Comparison of ENCODE assay signal across 14 cellular contexts in genomic region chrX:149526318-149527033, GRCh38. TPM values are rescaled to one million over a fixed set of nuclear protein-coding genes. Genes with fewer than 3 reads are reported as not detected.
A peak's percentile ranks its signal among the peaks of the same experiment; 100 is the strongest.
DNase-seq lines count a peak whose midpoint lies in the region; ATAC-seq and TF ChIP-seq lines count a peak whose summit lies in the region.
"Not testable (repeated sequence)": the region's sequence is repeated elsewhere in the genome, so short reads cannot be mapped to it uniquely, and the experiment has no call there.
"Had no signal": no experiment of that assay in that cellular context is flagged by ENCODE, and none has a peak within 500 bp of the region (broad histone marks: within the 10 kb centered on the region; RNA-seq: fewer than 3 reads in every experiment).

No MANE protein-coding gene starts in this region.

- peak overlapping the region in 3 of 11 experiments; percentile 42 to 56 (median 48); a peak in 4 of 22 replicates for H3K9ac ChIP-seq in BLaER1 treated with 17β-estradiol and CSF1 and Interleukin-3, amounts not matched to agents 10 nM and 100 nM

- DNase-seq in activated T-helper 1 cell treated with anti-CD3 and anti-CD28 coated beads, Interleukin-12 subunit alpha, Interleukin-12 subunit beta, Interleukin-2, Interleukin-4 antibody, amounts not matched to agents 30 ng/mL and 10 ng/mL and 1 ng/mL, durations not matched to agents 14 hours and 24 hours and 36 hours (ENCODE audit: low spot score); heart right ventricle; naive thymus-derived CD8-positive, alpha-beta T cell; stimulated activated naive B cell treated with anti-CD40 and anti-IgM and Interleukin-4, amounts not matched to agents 10 μg/mL and 1 μg/mL and 100 μg/mL, for 72 hours: not testable (repeated sequence)
- DNase-seq in body of pancreas = peak in 3 of 4 donors; percentile 14 to 37 (median 35)

- not testable (repeated sequence) for TF ChIP-seq CTCF in HEK293 (tag by site-specific recombination; IDR thresholded peaks at IDR 0.05); body of pancreas (IDR thresholded peaks at IDR 0.05); heart right ventricle (IDR thresholded peaks at IDR 0.05)

- H3K27me3 ChIP-seq in BLaER1 treated with 17β-estradiol and CSF1 and Interleukin-3, amounts not matched to agents 10 nM and 100 nM; body of pancreas; heart right ventricle: not testable (repeated sequence)

- H3K27ac Mint-ChIP-seq in T-helper 1 cell treated with Interleukin-12 subunit alpha and Interleukin-12 subunit beta and Interleukin-4 antibody, amounts not matched to agents 30 μg/mL and 1 μg/mL, for 36 hours = peak overlapping the region; percentile 87
- H3K27ac Mint-ChIP-seq in activated T-helper 1 cell treated with anti-CD3 and anti-CD28 coated beads, Interleukin-12 subunit alpha, Interleukin-12 subunit beta, Interleukin-2, Interleukin-4 antibody, amounts not matched to agents 30 ng/mL and 10 ng/mL and 1 ng/mL, durations not matched to agents 14 hours and 24 hours and 36 hours = peak overlapping the region; percentile 89
- H3K27ac Mint-ChIP-seq in naive thymus-derived CD8-positive, alpha-beta T cell = peak overlapping the region; percentile 61 to 96 (median 93)
- H3K27ac Mint-ChIP-seq in stimulated activated naive B cell treated with anti-CD40 and anti-IgM and Interleukin-4, amounts not matched to agents 10 μg/mL and 1 μg/mL and 100 μg/mL, for 72 hours = peak overlapping the region; percentile 80

- peak overlapping the region; percentile 56 to 82 (median 69); a peak in 21 of 22 replicates for H3K27ac ChIP-seq in BLaER1 treated with 17β-estradiol and CSF1 and Interleukin-3, amounts not matched to agents 10 nM and 100 nM
- not testable (repeated sequence) for H3K27ac ChIP-seq in HEK293 (ENCODE audit: extremely low read depth, low read depth, low read length)
- H3K27ac ChIP-seq in body of pancreas (peak overlapping the region in 2 of 4 donors; percentile 7 to 8), heart right ventricle (peak overlapping the region in 9 of 10 donors; percentile 15 to 71 (median 67))

- peak overlapping the region in 9 of 11 experiments; percentile 26 to 68 (median 41); a peak in 16 of 22 replicates for H3K4me2 ChIP-seq in BLaER1 treated with 17β-estradiol and CSF1 and Interleukin-3, amounts not matched to agents 10 nM and 100 nM

- POLR2A ChIA-PET in HEK293 (lab: Yijun Ruan, JAX) = not testable (repeated sequence)
- POLR2A ChIA-PET in naive thymus-derived CD8-positive, alpha-beta T cell (lab: Charles Lee) = interaction anchor here (1.3 to 2.6 kb wide), 2 partner anchors 13 to 22 kb away, joined by 6 to 23 read pairs; partner anchors contain the start of genes EOLA1 and IDS

- peaks cover 16% of the 10 kb centered on the region for H3K4me1 Mint-ChIP-seq in T-helper 1 cell treated with Interleukin-12 subunit alpha and Interleukin-12 subunit beta and Interleukin-4 antibody, amounts not matched to agents 30 μg/mL and 1 μg/mL, for 36 hours (ENCODE audit: low read depth)
- peaks cover 23% of the 10 kb centered on the region for H3K4me1 Mint-ChIP-seq in activated T-helper 1 cell treated with anti-CD3 and anti-CD28 coated beads, Interleukin-12 subunit alpha, Interleukin-12 subunit beta, Interleukin-2, Interleukin-4 antibody, amounts not matched to agents 30 ng/mL and 10 ng/mL and 1 ng/mL, durations not matched to agents 14 hours and 24 hours and 36 hours (ENCODE audit: low read depth)
- H3K4me1 Mint-ChIP-seq in naive thymus-derived CD8-positive, alpha-beta T cell = peaks cover 5 to 39% (median 21%) of the 10 kb centered on the region in 4 donors
- peaks cover 7 to 19% of the 10 kb centered on the region in 2 donors for H3K4me1 Mint-ChIP-seq in stimulated activated naive B cell treated with anti-CD40 and anti-IgM and Interleukin-4, amounts not matched to agents 10 μg/mL and 1 μg/mL and 100 μg/mL, for 72 hours

- H3K4me3 ChIP-seq in BLaER1 treated with 17β-estradiol and CSF1 and Interleukin-3, amounts not matched to agents 10 nM and 100 nM; HEK293 (ENCODE audit: low read depth, low read length); body of pancreas; heart right ventricle: not testable (repeated sequence)

- CTCF ChIA-PET in HEK293 (lab: Yijun Ruan, JAX) = interaction anchor here (0.6 to 1.1 kb wide), 2 partner anchors 11 to 116 kb away, joined by 3 to 6 read pairs; no protein-coding TSS in a partner anchor

- TF ChIP-seq POLR2A in body of pancreas (IDR thresholded peaks at IDR 0.05) = not testable (repeated sequence)

- not testable (repeated sequence) for H3K36me3 ChIP-seq in BLaER1 treated with 17β-estradiol and CSF1 and Interleukin-3, amounts not matched to agents 10 nM and 100 nM; body of pancreas (replicated peaks in 1 of 2; ENCODE audit: insufficient read depth in 1 of 2, low read depth in 2 of 2); heart right ventricle
- H3K36me3 ChIP-seq in HEK293 (ENCODE audit: control insufficient read depth in 2 of 2, insufficient read depth in 1 of 2, low read length in 2 of 2) = peaks cover 0 to 13% of the 10 kb centered on the region in 2 experiments; a peak in 2 of 3 replicates

- 71% methylated on average over 3 of the region's 13 CpGs; no CpG with 5 or more reads in 1 of the 2 donors for WGBS in body of pancreas, 2 donors
- 55 to 74% methylated on average over 7 to 8 of the region's 13 CpGs for WGBS in heart right ventricle, 2 donors

- not testable (repeated sequence) for H4K20me1 ChIP-seq in BLaER1 treated with 17β-estradiol and CSF1 and Interleukin-3, amounts not matched to agents 10 nM and 100 nM

- not testable (repeated sequence) for H3K9me3 ChIP-seq in BLaER1 treated with 17β-estradiol and CSF1 and Interleukin-3, amounts not matched to agents 10 nM and 100 nM (replicated peaks in 1 of 11); HEK293 (ENCODE audit: control insufficient read depth, insufficient read depth, low read depth, low read length); body of pancreas; heart right ventricle

- H3K9me3 Mint-ChIP-seq in T-helper 1 cell treated with Interleukin-12 subunit alpha and Interleukin-12 subunit beta and Interleukin-4 antibody, amounts not matched to agents 30 μg/mL and 1 μg/mL, for 36 hours; activated T-helper 1 cell treated with anti-CD3 and anti-CD28 coated beads, Interleukin-12 subunit alpha, Interleukin-12 subunit beta, Interleukin-2, Interleukin-4 antibody, amounts not matched to agents 30 ng/mL and 10 ng/mL and 1 ng/mL, durations not matched to agents 14 hours and 24 hours and 36 hours; naive thymus-derived CD8-positive, alpha-beta T cell; stimulated activated naive B cell treated with anti-CD40 and anti-IgM and Interleukin-4, amounts not matched to agents 10 μg/mL and 1 μg/mL and 100 μg/mL, for 72 hours: not testable (repeated sequence)

- not testable (repeated sequence) for H3K4me3 Mint-ChIP-seq in T-helper 1 cell treated with Interleukin-12 subunit alpha and Interleukin-12 subunit beta and Interleukin-4 antibody, amounts not matched to agents 30 μg/mL and 1 μg/mL, for 36 hours; activated T-helper 1 cell treated with anti-CD3 and anti-CD28 coated beads, Interleukin-12 subunit alpha, Interleukin-12 subunit beta, Interleukin-2, Interleukin-4 antibody, amounts not matched to agents 30 ng/mL and 10 ng/mL and 1 ng/mL, durations not matched to agents 14 hours and 24 hours and 36 hours
- peak overlapping the region in 4 of 10 donors; percentile 4 to 55 (median 37) for H3K4me3 Mint-ChIP-seq in naive thymus-derived CD8-positive, alpha-beta T cell
- peak overlapping the region in 1 of 2 donors; percentile 27 for H3K4me3 Mint-ChIP-seq in stimulated activated naive B cell treated with anti-CD40 and anti-IgM and Interleukin-4, amounts not matched to agents 10 μg/mL and 1 μg/mL and 100 μg/mL, for 72 hours

- peaks cover 17 to 45% (median 28%) of the 10 kb centered on the region in 10 experiments for H3K4me1 ChIP-seq in BLaER1 treated with 17β-estradiol and CSF1 and Interleukin-3, amounts not matched to agents 10 nM and 100 nM
- not testable (repeated sequence) for H3K4me1 ChIP-seq in HEK293 (ENCODE audit: control insufficient read depth, insufficient read depth, low read length)
- H3K4me1 ChIP-seq in body of pancreas = peaks cover 14% of the 10 kb centered on the region
- peaks cover 0 to 16% (median 0%) of the 10 kb centered on the region in 9 donors for H3K4me1 ChIP-seq in heart right ventricle

- intact Hi-C loops in activated T-helper 1 cell treated with anti-CD3 and anti-CD28 coated beads, Interleukin-12 subunit alpha, Interleukin-12 subunit beta, Interleukin-2, Interleukin-4 antibody, amounts not matched to agents 30 ng/mL and 10 ng/mL and 1 ng/mL, durations not matched to agents 14 hours and 24 hours and 36 hours (cut with micrococcal nuclease) = loop anchor here (1.0 to 2.0 kb wide), 3 partner anchors 14 to 104 kb away; partner anchors contain the start of genes IDS and TMEM185A
- intact Hi-C loops in body of pancreas (cut with DNase I) = not testable (repeated sequence)
- intact Hi-C loops in heart right ventricle (cut with DNase I) = loop anchor here in 1 of 10 donors (10.0 kb wide), 1 partner anchor 358 kb away; the partner anchor contains the start of gene MAGEA8

- H3K36me3 Mint-ChIP-seq in T-helper 1 cell treated with Interleukin-12 subunit alpha and Interleukin-12 subunit beta and Interleukin-4 antibody, amounts not matched to agents 30 μg/mL and 1 μg/mL, for 36 hours (ENCODE audit: low read depth); naive thymus-derived CD8-positive, alpha-beta T cell; stimulated activated naive B cell treated with anti-CD40 and anti-IgM and Interleukin-4, amounts not matched to agents 10 μg/mL and 1 μg/mL and 100 μg/mL, for 72 hours: not testable (repeated sequence)
- peaks cover 14% of the 10 kb centered on the region for H3K36me3 Mint-ChIP-seq in activated T-helper 1 cell treated with anti-CD3 and anti-CD28 coated beads, Interleukin-12 subunit alpha, Interleukin-12 subunit beta, Interleukin-2, Interleukin-4 antibody, amounts not matched to agents 30 ng/mL and 10 ng/mL and 1 ng/mL, durations not matched to agents 14 hours and 24 hours and 36 hours (ENCODE audit: low read depth)

- ATAC-seq in body of pancreas; naive thymus-derived CD8-positive, alpha-beta T cell; stimulated activated naive B cell treated with anti-CD40 and anti-IgM and Interleukin-4, amounts not matched to agents 10 μg/mL and 1 μg/mL and 100 μg/mL, for 72 hours (replicated peaks): not testable (repeated sequence)
- ATAC-seq in heart right ventricle = peak; percentile 31 to 88 (median 82)

- not testable (repeated sequence) for H3K27me3 Mint-ChIP-seq in T-helper 1 cell treated with Interleukin-12 subunit alpha and Interleukin-12 subunit beta and Interleukin-4 antibody, amounts not matched to agents 30 μg/mL and 1 μg/mL, for 36 hours (ENCODE audit: low read depth); activated T-helper 1 cell treated with anti-CD3 and anti-CD28 coated beads, Interleukin-12 subunit alpha, Interleukin-12 subunit beta, Interleukin-2, Interleukin-4 antibody, amounts not matched to agents 30 ng/mL and 10 ng/mL and 1 ng/mL, durations not matched to agents 14 hours and 24 hours and 36 hours (ENCODE audit: insufficient read depth); naive thymus-derived CD8-positive, alpha-beta T cell; stimulated activated naive B cell treated with anti-CD40 and anti-IgM and Interleukin-4, amounts not matched to agents 10 μg/mL and 1 μg/mL and 100 μg/mL, for 72 hours

RNA-seq across cellular contexts. Expression of gene EOLA1, which starts 14.3 kb away (rescaled TPM):
- total RNA-seq in activated T-helper 1 cell treated with anti-CD3 and anti-CD28 coated beads, Interleukin-12 subunit alpha, Interleukin-12 subunit beta, Interleukin-2, Interleukin-4 antibody, amounts not matched to agents 30 ng/mL and 10 ng/mL and 1 ng/mL, durations not matched to agents 14 hours and 24 hours and 36 hours = 31.4 and 35.5 TPM in 2 replicates
- total RNA-seq in body of pancreas (1 to 10 TPM; 7.8 to 8.2 TPM), heart right ventricle (10 to 100 TPM; 20.6 to 35.8 (median 26.1) TPM)
- 10 to 100 TPM; 21.0 to 37.7 TPM for polyA plus RNA-seq in heart right ventricle
- total RNA-seq in naive thymus-derived CD8-positive, alpha-beta T cell = 10 to 100 TPM; 22.1 to 23.3 TPM
- 10 to 100 TPM; 24.4 to 35.3 (median 25.0) TPM for polyA plus RNA-seq in naive thymus-derived CD8-positive, alpha-beta T cell

RNA-seq across cellular contexts. Expression of gene IDS, which starts 21.4 kb away (rescaled TPM):
- total RNA-seq in activated T-helper 1 cell treated with anti-CD3 and anti-CD28 coated beads, Interleukin-12 subunit alpha, Interleukin-12 subunit beta, Interleukin-2, Interleukin-4 antibody, amounts not matched to agents 30 ng/mL and 10 ng/mL and 1 ng/mL, durations not matched to agents 14 hours and 24 hours and 36 hours = 46.6 and 48.9 TPM in 2 replicates
- 10 to 100 TPM; 39.7 to 49.4 TPM for total RNA-seq in body of pancreas
- total RNA-seq in heart right ventricle = 10 to 100 TPM; 65.3 to 89.5 (median 73.5) TPM
- polyA plus RNA-seq in heart right ventricle = 10 to 100 TPM; 24.0 to 30.5 TPM
- total RNA-seq in naive thymus-derived CD8-positive, alpha-beta T cell = 100 to 1,000 TPM; 151 to 164 TPM
- 10 to 100 TPM; 65.4 to 98.4 (median 81.1) TPM for polyA plus RNA-seq in naive thymus-derived CD8-positive, alpha-beta T cell

RNA-seq across cellular contexts. Expression of gene HSFX3, which starts 23.2 kb away (rescaled TPM):
- not detected in 2 replicates for total RNA-seq in activated T-helper 1 cell treated with anti-CD3 and anti-CD28 coated beads, Interleukin-12 subunit alpha, Interleukin-12 subunit beta, Interleukin-2, Interleukin-4 antibody, amounts not matched to agents 30 ng/mL and 10 ng/mL and 1 ng/mL, durations not matched to agents 14 hours and 24 hours and 36 hours
- total RNA-seq in body of pancreas (not detected), heart right ventricle (under 1 TPM in 2 of 10 donors, not detected in 8; 0.21 to 0.31 TPM)
- polyA plus RNA-seq in heart right ventricle = under 1 TPM in 1 of 2 donors, not detected in 1; 0.12 TPM
- total RNA-seq in naive thymus-derived CD8-positive, alpha-beta T cell = not detected
- not detected for polyA plus RNA-seq in naive thymus-derived CD8-positive, alpha-beta T cell
- total RNA-seq: A172; activated T-cell treated with anti-CD3 and anti-CD28 coated beads, Interleukin-2, amount 50 U/mL, for 4 hours; glomerular endothelial cell; HT-29; mesenteric fat pad; RPMI7951 had no signal
